In the genomic region with DNA sequence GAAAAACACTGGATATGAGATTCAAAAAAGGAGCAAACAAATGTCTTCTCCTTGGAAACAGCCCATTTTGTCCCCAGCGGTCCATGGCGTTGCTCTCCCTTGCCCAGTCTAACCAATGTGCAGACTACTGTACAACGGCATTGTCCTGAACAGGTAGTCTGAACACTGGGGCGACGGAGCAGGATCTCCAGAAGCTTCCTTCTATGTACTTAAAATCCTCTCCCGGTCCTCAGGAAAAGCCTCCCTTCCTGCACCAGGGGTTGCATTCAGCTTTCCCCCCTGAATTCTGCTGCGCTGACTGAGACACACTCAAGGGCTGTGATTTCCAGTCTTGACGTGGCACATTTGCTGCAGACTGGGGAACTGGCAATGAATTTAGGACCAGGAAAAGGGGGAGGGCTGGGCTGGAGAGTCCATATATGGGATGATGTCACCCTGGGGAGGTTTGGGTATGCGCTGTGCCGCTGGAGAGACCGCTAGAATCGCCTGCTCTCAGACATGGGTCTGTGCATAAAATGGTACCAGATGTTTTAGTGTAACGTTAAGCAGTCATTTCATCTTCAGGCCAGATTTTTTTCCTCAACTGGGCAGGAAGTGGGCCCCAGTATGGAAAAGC, we compare ENCODE assay signal across 11 cellular contexts.
A peak's percentile ranks its signal among the peaks of the same experiment; 100 is the strongest.
DNase-seq lines count a peak whose midpoint lies in the region; ATAC-seq and TF ChIP-seq lines count a peak whose summit lies in the region.
"Had no signal": no experiment of that assay in that cellular context is flagged by ENCODE, and none has a peak within 500 bp of the region (broad histone marks: within the 10 kb centered on the region; RNA-seq: fewer than 3 reads in every experiment).

No MANE protein-coding gene starts in this region.

- TF ChIP-seq CTCF in fibroblast of pulmonary artery (IDR thresholded peaks at IDR 0.05; ENCODE audit: low read length, missing control alignments), result no peak

- H2BK120ac ChIP-seq in neuronal stem cell (ENCODE audit: low read depth, low read length), result no peak overlapping the region

- H3K4ac ChIP-seq in neuronal stem cell (ENCODE audit: low read length), result no peak overlapping the region

- peak overlapping the region; percentile 83 for H2AFZ ChIP-seq in neuronal stem cell (ENCODE audit: low read length)

- H3K9me3 ChIP-seq in neuronal stem cell (replicated peaks in 1 of 2; ENCODE audit: control insufficient read depth in 2 of 2, insufficient read depth in 1 of 2, low read depth in 1 of 2, low read length in 2 of 2), result no peaks in the 10 kb centered on the region

- H3K36me3 ChIP-seq in neuronal stem cell (replicated peaks in 1 of 2; ENCODE audit: control insufficient read depth in 2 of 2, insufficient read depth in 2 of 2, low read length in 2 of 2), result no peaks in the 10 kb centered on the region

- H2AK5ac ChIP-seq in neuronal stem cell (ENCODE audit: low read depth, low read length), result no peak overlapping the region

- no peak overlapping the region for H3K27ac ChIP-seq in neuronal stem cell (replicated peaks; ENCODE audit: low read length)

- ATAC-seq in GM21786 (IDR thresholded peaks at IDR 0.05; ENCODE audit: unreplicated experiment) (no peak), HG03025 (IDR thresholded peaks at IDR 0.05; ENCODE audit: low FRiP score, unreplicated experiment) (no peak)

- no peaks in the 10 kb centered on the region for H3K27me3 ChIP-seq in neuronal stem cell (ENCODE audit: control insufficient read depth in 3 of 3, insufficient read depth in 3 of 3, low read depth in 1 of 3, low read length in 3 of 3)

- H3K23ac ChIP-seq in neuronal stem cell (ENCODE audit: low read depth, low read length, poor library complexity), result no peak overlapping the region

- no peak overlapping the region for H3K4me2 ChIP-seq in neuronal stem cell (ENCODE audit: insufficient read depth, low read length, poor library complexity, severe bottlenecking)

- H2BK12ac ChIP-seq in neuronal stem cell (ENCODE audit: low read length), result peak overlapping the region; percentile 77

- no peak overlapping the region for H2BK5ac ChIP-seq in neuronal stem cell (ENCODE audit: low read length)

- no CpG with 5 or more reads among the region's 13 CpGs for WGBS in neuronal stem cell (ENCODE audit: extremely low coverage in 2 of 2, insufficient read length in 2 of 2, insufficient replicate concordance in 1 of 2), 2 donors

- no peak overlapping the region for H3K14ac ChIP-seq in neuronal stem cell (ENCODE audit: low read length)

- no peak overlapping the region for H4K91ac ChIP-seq in neuronal stem cell (ENCODE audit: low read depth, low read length, poor library complexity)

- no peak overlapping the region for H4K8ac ChIP-seq in neuronal stem cell (ENCODE audit: low read depth, low read length)

- H3K79me1 ChIP-seq in neuronal stem cell (ENCODE audit: low read depth, low read length), result no peaks in the 10 kb centered on the region

- H3K4me1 ChIP-seq in neuronal stem cell (ENCODE audit: control insufficient read depth in 2 of 2, insufficient read depth in 1 of 2, low read depth in 1 of 2, low read length in 2 of 2), result peaks cover 9 to 22% of the 10 kb centered on the region in 2 donors

- no peak overlapping the region for H3K9ac ChIP-seq in neuronal stem cell (ENCODE audit: low read depth, low read length, poor library complexity)

- DNase-seq in A172 (ENCODE audit: low spot score) (peak; percentile 70), fibroblast of pulmonary artery (ENCODE audit: low read depth) (peak; percentile 97), neuronal stem cell (ENCODE audit: low spot score) (no peak)
- DNase-seq in activated CD4-positive, alpha-beta T cell treated with anti-CD3 and anti-CD28 coated beads for 48 hours, result no peak
- no peak for DNase-seq in activated T-cell treated with anti-CD3 and anti-CD28 coated beads, Interleukin-2, amount 50 U/mL, for 48 hours
- DNase-seq: activated CD4-positive, alpha-beta memory T cell treated with anti-CD3 and anti-CD28 coated beads for 36 hours; CD4-positive, CD25-positive, alpha-beta regulatory T cell; hippocampal formation had no signal

- peak overlapping the region; percentile 80 for H3K4me3 ChIP-seq in fibroblast of pulmonary artery (replicated peaks; ENCODE audit: low read depth, low read length)
- H3K4me3 ChIP-seq in neuronal stem cell (ENCODE audit: low read length in 2 of 2), result no peak overlapping the region

- H2BK15ac ChIP-seq in neuronal stem cell (ENCODE audit: low read length), result peak overlapping the region; percentile 5

- no peak overlapping the region for H3K18ac ChIP-seq in neuronal stem cell (ENCODE audit: low read length)

TF ChIP-seq in PFSK-1, 5 proteins besides CTCF, POLR2A, EP300 and RAD21:
- TF ChIP-seq POLR2AphosphoS5 (IDR thresholded peaks at IDR 0.05; ENCODE audit: low read depth, low read length) (peak; percentile 86), TAF1 (IDR thresholded peaks at IDR 0.05; ENCODE audit: borderline replicate concordance, insufficient read depth, low read length) (peak; percentile 82; the same call in 1 of the 2 replicates), SIN3A (IDR thresholded peaks at IDR 0.05; ENCODE audit: borderline replicate concordance, insufficient read depth, low read length) (0 out of 2 replicates have a peak, but pooled peaks have one; percentile 43), FOXP2 (optimal IDR thresholded peaks at IDR 0.05; ENCODE audit: borderline replicate concordance, extremely low read depth, extremely low read length, insufficient read depth) (no peak)
- TF ChIP-seq, protein P1, sequence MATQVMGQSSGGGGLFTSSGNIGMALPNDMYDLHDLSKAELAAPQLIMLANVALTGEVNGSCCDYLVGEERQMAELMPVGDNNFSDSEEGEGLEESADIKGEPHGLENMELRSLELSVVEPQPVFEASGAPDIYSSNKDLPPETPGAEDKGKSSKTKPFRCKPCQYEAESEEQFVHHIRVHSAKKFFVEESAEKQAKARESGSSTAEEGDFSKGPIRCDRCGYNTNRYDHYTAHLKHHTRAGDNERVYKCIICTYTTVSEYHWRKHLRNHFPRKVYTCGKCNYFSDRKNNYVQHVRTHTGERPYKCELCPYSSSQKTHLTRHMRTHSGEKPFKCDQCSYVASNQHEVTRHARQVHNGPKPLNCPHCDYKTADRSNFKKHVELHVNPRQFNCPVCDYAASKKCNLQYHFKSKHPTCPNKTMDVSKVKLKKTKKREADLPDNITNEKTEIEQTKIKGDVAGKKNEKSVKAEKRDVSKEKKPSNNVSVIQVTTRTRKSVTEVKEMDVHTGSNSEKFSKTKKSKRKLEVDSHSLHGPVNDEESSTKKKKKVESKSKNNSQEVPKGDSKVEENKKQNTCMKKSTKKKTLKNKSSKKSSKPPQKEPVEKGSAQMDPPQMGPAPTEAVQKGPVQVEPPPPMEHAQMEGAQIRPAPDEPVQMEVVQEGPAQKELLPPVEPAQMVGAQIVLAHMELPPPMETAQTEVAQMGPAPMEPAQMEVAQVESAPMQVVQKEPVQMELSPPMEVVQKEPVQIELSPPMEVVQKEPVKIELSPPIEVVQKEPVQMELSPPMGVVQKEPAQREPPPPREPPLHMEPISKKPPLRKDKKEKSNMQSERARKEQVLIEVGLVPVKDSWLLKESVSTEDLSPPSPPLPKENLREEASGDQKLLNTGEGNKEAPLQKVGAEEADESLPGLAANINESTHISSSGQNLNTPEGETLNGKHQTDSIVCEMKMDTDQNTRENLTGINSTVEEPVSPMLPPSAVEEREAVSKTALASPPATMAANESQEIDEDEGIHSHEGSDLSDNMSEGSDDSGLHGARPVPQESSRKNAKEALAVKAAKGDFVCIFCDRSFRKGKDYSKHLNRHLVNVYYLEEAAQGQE (IDR thresholded peaks at IDR 0.05; ENCODE audit: insufficient read depth in 1 of 2, low read depth in 2 of 2, low read length in 2 of 2), result no peak

Comparison
In these comparisons a context has a peak if more than half of its experiments do, and no peak if none do; other contexts are left out.
1. DNase-seq: peak in A172 (single experiment) and fibroblast of pulmonary artery (single experiment); none in neuronal stem cell (single experiment), activated CD4-positive, alpha-beta T cell treated with anti-CD3 and anti-CD28 coated beads for 48 hours (single experiment) and activated T-cell treated with anti-CD3 and anti-CD28 coated beads, Interleukin-2, amount 50 U/mL, for 48 hours (0 of 2).